In the genomic region with DNA sequence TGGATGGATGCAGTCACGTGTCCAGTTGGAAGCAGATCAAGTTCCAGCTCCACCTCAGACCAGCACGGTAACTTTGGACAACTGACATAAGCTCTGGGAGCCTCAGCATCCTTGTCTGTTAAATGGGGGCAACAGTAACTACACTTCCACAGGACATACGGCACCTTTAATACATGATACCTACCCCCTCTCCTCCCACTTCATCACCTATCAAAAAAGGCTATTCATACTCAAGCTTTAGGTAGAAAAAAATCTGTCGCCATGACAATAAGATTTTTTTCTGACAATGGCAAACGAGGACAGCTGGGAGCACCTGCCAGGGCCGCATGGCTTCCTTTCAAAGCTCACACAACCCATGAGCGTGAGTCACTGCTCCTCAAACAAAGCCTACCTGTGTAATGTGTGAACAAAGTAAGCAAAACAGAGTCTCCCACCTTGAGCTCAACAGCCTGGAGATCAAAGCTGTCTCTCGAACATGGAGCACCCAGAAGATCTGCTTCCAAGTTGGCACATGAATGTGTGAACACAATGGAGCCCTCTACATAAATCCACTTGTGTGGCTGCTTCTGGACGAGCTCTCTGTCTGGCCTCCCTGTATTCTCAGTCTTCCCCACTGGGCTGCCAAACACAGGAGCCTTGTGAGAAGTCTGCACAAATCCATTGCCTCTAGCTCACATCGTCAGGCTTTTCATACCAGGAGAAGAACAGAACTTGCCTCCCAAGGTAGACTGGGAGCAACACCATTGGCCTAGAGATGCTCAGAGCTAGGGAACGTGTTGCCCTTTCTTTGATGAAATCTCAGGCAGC, we compare ENCODE assay signal across 1 cellular context.
TF ChIP-seq lines count a peak whose summit lies in the region.

No MANE protein-coding gene starts in this region.

TF ChIP-seq in HepG2, 621 proteins besides CTCF, POLR2A, EP300 and RAD21 (continued from another document and continues in another):
- TF ChIP-seq, protein P1, sequence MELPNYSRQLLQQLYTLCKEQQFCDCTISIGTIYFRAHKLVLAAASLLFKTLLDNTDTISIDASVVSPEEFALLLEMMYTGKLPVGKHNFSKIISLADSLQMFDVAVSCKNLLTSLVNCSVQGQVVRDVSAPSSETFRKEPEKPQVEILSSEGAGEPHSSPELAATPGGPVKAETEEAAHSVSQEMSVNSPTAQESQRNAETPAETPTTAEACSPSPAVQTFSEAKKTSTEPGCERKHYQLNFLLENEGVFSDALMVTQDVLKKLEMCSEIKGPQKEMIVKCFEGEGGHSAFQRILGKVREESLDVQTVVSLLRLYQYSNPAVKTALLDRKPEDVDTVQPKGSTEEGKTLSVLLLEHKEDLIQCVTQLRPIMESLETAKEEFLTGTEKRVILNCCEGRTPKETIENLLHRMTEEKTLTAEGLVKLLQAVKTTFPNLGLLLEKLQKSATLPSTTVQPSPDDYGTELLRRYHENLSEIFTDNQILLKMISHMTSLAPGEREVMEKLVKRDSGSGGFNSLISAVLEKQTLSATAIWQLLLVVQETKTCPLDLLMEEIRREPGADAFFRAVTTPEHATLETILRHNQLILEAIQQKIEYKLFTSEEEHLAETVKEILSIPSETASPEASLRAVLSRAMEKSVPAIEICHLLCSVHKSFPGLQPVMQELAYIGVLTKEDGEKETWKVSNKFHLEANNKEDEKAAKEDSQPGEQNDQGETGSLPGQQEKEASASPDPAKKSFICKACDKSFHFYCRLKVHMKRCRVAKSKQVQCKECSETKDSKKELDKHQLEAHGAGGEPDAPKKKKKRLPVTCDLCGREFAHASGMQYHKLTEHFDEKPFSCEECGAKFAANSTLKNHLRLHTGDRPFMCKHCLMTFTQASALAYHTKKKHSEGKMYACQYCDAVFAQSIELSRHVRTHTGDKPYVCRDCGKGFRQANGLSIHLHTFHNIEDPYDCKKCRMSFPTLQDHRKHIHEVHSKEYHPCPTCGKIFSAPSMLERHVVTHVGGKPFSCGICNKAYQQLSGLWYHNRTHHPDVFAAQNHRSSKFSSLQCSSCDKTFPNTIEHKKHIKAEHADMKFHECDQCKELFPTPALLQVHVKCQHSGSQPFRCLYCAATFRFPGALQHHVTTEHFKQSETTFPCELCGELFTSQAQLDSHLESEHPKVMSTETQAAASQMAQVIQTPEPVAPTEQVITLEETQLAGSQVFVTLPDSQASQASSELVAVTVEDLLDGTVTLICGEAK (IDR thresholded peaks at IDR 0.05): no peak
- TF ChIP-seq, protein P1 (CRISPR knock-in tag; IDR thresholded peaks at IDR 0.05): peak; percentile 44; the same call in 1 of the 2 replicates
- TF ChIP-seq DR1 (CRISPR knock-in tag; IDR thresholded peaks at IDR 0.05) (no peak; the same call in 1 of the 2 replicates), ZNF350 (CRISPR knock-in tag; IDR thresholded peaks at IDR 0.05; ENCODE audit: borderline replicate concordance, low read depth) (peak; percentile 80; the same call in 1 of the 2 replicates), TARDBP (CRISPR knock-in tag; IDR thresholded peaks at IDR 0.05) (peak; percentile 90), ZNF556 (CRISPR knock-in tag; IDR thresholded peaks at IDR 0.05; ENCODE audit: borderline replicate concordance) (peak; percentile 57; the same call in 1 of the 2 replicates), ELF3 (CRISPR knock-in tag; IDR thresholded peaks at IDR 0.05) (peak; percentile 91), ZNF761 (CRISPR knock-in tag; conservative IDR thresholded peaks at IDR 0.05) (0 out of 2 replicates have a peak, but pooled peaks have one; percentile 26), KMT2A (CRISPR knock-in tag; IDR thresholded peaks at IDR 0.05) (peak; percentile 22; the same call in 1 of the 2 replicates), ZNF605 (CRISPR knock-in tag; IDR thresholded peaks at IDR 0.05) (peak; percentile 64), ATRX (CRISPR knock-in tag; IDR thresholded peaks at IDR 0.05; ENCODE audit: borderline replicate concordance) (no peak), GPN1 (CRISPR knock-in tag; IDR thresholded peaks at IDR 0.05; ENCODE audit: borderline replicate concordance) (no peak), CBFB (CRISPR knock-in tag; IDR thresholded peaks at IDR 0.05) (peak; percentile 30; the same call in 1 of the 2 replicates), MXD4 (CRISPR knock-in tag; IDR thresholded peaks at IDR 0.05) (peak; percentile 94), NONO (IDR thresholded peaks at IDR 0.05) (no peak), NONO (CRISPR knock-in tag; conservative IDR thresholded peaks at IDR 0.05) (peak; percentile 40; the same call in 1 of the 2 replicates), BRD4 (CRISPR knock-in tag; IDR thresholded peaks at IDR 0.05) (no peak; the same call in 1 of the 2 replicates), ZFP90 (CRISPR knock-in tag; IDR thresholded peaks at IDR 0.05; ENCODE audit: borderline replicate concordance) (peak; percentile 74; the same call in 1 of the 2 replicates), ARHGAP35 (CRISPR knock-in tag; IDR thresholded peaks at IDR 0.05; ENCODE audit: borderline replicate concordance) (no peak), YEATS4 (CRISPR knock-in tag; IDR thresholded peaks at IDR 0.05; ENCODE audit: borderline replicate concordance) (peak; percentile 55; the same call in 1 of the 2 replicates), SOX13 (IDR thresholded peaks at IDR 0.05) (peak; percentile 98), SOX13 (CRISPR knock-in tag; conservative IDR thresholded peaks at IDR 0.05 in 1 of 2, IDR thresholded peaks at IDR 0.05 in 1 of 2) (peak in 1 of 2 experiments; percentile 99; a peak in 2 of 4 replicates), NFATC3 (CRISPR knock-in tag; IDR thresholded peaks at IDR 0.05) (no peak), PHF5A (CRISPR knock-in tag; IDR thresholded peaks at IDR 0.05; ENCODE audit: low read depth, unreplicated experiment) (peak; percentile 64), SIX4 (CRISPR knock-in tag; IDR thresholded peaks at IDR 0.05) (peak; percentile 53; the same call in 1 of the 2 replicates), ZMYM2 (CRISPR knock-in tag; IDR thresholded peaks at IDR 0.05) (peak; percentile 90), KMT2B (CRISPR knock-in tag; IDR thresholded peaks at IDR 0.05) (peak; percentile 82), ZNF143 (CRISPR knock-in tag; IDR thresholded peaks at IDR 0.05) (peak; percentile 66; the same call in 1 of the 2 replicates), ZNF430 (CRISPR knock-in tag; IDR thresholded peaks at IDR 0.05) (peak; percentile 73; the same call in 1 of the 2 replicates), ZNF296 (CRISPR knock-in tag; conservative IDR thresholded peaks at IDR 0.05) (0 out of 2 replicates have a peak, but pooled peaks have one; percentile 50)
- TF ChIP-seq, protein P2, sequence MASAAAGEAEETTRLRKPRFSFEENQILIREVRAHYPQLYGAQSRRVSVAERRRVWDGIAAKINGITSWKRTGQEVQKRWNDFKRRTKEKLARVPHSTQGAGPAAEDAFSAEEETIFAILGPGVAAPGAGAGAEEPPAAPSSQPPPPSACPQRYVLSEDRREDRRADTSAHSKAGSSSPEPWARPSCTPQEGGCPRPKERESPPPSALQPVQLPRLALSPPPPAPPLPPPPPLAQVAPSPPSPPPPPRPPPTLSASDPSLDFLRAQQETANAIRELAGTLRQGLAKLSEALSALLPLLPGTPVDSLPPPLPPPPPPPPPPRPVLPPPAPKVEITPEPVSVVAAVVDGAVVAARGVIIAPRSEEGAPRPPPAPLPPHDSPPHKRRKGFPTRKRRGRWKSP (CRISPR knock-in tag; IDR thresholded peaks at IDR 0.05): peak; percentile 90; the same call in 1 of the 2 replicates
- TF ChIP-seq, protein P3, sequence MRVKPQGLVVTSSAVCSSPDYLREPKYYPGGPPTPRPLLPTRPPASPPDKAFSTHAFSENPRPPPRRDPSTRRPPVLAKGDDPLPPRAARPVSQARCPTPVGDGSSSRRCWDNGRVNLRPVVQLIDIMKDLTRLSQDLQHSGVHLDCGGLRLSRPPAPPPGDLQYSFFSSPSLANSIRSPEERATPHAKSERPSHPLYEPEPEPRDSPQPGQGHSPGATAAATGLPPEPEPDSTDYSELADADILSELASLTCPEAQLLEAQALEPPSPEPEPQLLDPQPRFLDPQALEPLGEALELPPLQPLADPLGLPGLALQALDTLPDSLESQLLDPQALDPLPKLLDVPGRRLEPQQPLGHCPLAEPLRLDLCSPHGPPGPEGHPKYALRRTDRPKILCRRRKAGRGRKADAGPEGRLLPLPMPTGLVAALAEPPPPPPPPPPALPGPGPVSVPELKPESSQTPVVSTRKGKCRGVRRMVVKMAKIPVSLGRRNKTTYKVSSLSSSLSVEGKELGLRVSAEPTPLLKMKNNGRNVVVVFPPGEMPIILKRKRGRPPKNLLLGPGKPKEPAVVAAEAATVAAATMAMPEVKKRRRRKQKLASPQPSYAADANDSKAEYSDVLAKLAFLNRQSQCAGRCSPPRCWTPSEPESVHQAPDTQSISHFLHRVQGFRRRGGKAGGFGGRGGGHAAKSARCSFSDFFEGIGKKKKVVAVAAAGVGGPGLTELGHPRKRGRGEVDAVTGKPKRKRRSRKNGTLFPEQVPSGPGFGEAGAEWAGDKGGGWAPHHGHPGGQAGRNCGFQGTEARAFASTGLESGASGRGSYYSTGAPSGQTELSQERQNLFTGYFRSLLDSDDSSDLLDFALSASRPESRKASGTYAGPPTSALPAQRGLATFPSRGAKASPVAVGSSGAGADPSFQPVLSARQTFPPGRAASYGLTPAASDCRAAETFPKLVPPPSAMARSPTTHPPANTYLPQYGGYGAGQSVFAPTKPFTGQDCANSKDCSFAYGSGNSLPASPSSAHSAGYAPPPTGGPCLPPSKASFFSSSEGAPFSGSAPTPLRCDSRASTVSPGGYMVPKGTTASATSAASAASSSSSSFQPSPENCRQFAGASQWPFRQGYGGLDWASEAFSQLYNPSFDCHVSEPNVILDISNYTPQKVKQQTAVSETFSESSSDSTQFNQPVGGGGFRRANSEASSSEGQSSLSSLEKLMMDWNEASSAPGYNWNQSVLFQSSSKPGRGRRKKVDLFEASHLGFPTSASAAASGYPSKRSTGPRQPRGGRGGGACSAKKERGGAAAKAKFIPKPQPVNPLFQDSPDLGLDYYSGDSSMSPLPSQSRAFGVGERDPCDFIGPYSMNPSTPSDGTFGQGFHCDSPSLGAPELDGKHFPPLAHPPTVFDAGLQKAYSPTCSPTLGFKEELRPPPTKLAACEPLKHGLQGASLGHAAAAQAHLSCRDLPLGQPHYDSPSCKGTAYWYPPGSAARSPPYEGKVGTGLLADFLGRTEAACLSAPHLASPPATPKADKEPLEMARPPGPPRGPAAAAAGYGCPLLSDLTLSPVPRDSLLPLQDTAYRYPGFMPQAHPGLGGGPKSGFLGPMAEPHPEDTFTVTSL (CRISPR knock-in tag; IDR thresholded peaks at IDR 0.05; ENCODE audit: borderline replicate concordance): peak; percentile 96
- TF ChIP-seq, protein P4, sequence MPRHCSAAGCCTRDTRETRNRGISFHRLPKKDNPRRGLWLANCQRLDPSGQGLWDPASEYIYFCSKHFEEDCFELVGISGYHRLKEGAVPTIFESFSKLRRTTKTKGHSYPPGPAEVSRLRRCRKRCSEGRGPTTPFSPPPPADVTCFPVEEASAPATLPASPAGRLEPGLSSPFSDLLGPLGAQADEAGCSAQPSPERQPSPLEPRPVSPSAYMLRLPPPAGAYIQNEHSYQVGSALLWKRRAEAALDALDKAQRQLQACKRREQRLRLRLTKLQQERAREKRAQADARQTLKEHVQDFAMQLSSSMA (CRISPR knock-in tag; IDR thresholded peaks at IDR 0.05): no peak
- TF ChIP-seq, protein P5, sequence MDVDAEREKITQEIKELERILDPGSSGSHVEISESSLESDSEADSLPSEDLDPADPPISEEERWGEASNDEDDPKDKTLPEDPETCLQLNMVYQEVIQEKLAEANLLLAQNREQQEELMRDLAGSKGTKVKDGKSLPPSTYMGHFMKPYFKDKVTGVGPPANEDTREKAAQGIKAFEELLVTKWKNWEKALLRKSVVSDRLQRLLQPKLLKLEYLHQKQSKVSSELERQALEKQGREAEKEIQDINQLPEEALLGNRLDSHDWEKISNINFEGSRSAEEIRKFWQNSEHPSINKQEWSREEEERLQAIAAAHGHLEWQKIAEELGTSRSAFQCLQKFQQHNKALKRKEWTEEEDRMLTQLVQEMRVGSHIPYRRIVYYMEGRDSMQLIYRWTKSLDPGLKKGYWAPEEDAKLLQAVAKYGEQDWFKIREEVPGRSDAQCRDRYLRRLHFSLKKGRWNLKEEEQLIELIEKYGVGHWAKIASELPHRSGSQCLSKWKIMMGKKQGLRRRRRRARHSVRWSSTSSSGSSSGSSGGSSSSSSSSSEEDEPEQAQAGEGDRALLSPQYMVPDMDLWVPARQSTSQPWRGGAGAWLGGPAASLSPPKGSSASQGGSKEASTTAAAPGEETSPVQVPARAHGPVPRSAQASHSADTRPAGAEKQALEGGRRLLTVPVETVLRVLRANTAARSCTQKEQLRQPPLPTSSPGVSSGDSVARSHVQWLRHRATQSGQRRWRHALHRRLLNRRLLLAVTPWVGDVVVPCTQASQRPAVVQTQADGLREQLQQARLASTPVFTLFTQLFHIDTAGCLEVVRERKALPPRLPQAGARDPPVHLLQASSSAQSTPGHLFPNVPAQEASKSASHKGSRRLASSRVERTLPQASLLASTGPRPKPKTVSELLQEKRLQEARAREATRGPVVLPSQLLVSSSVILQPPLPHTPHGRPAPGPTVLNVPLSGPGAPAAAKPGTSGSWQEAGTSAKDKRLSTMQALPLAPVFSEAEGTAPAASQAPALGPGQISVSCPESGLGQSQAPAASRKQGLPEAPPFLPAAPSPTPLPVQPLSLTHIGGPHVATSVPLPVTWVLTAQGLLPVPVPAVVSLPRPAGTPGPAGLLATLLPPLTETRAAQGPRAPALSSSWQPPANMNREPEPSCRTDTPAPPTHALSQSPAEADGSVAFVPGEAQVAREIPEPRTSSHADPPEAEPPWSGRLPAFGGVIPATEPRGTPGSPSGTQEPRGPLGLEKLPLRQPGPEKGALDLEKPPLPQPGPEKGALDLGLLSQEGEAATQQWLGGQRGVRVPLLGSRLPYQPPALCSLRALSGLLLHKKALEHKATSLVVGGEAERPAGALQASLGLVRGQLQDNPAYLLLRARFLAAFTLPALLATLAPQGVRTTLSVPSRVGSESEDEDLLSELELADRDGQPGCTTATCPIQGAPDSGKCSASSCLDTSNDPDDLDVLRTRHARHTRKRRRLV (CRISPR knock-in tag; IDR thresholded peaks at IDR 0.05): peak; percentile 31; the same call in 1 of the 2 replicates
